ENCODE assay signal across 8 cellular contexts in genomic region chr14:51396222-51396815, GRCh38.
A peak's percentile ranks its signal among the peaks of the same experiment; 100 is the strongest.
DNase-seq lines count a peak whose midpoint lies in the region; ATAC-seq and TF ChIP-seq lines count a peak whose summit lies in the region.

No MANE protein-coding gene starts in this region.

- H3K9me3 ChIP-seq in heart right ventricle: no peaks in the 10 kb centered on the region

- peaks cover 10 to 51% (median 37%) of the 10 kb centered on the region in 9 donors for H3K4me1 ChIP-seq in heart right ventricle

- intact Hi-C loops in heart right ventricle (cut with DNase I): loop anchor here in 1 of 10 donors (5.0 kb wide), 1 partner anchor 51 kb away; no protein-coding TSS in a partner anchor

- no peaks in the 10 kb centered on the region for H3K36me3 ChIP-seq in heart right ventricle

- no peak overlapping the region for H3K4me3 Mint-ChIP-seq in WTC11

- CTCF ChIA-PET in WTC11 (lab: Charles Lee): no interaction called here

- ATAC-seq in WTC11 (no peak), heart right ventricle (peak; percentile 39 to 76 (median 50)), GM18517 (IDR thresholded peaks at IDR 0.05; ENCODE audit: unreplicated experiment) (no peak), HG03378 (IDR thresholded peaks at IDR 0.05; ENCODE audit: unreplicated experiment) (no peak)

- POLR2A ChIA-PET in WTC11 (lab: Charles Lee): interaction anchor here (0.7 kb wide), 1 partner anchor 256 kb away, joined by 3 read pairs; no protein-coding TSS in a partner anchor

- H3K27ac ChIP-seq in heart right ventricle (peak overlapping the region in 9 of 10 donors; percentile 54 to 91 (median 79)), skin epidermis (peak overlapping the region in 20 of 21 experiments; percentile 77 to 97 (median 87))

- 0 out of 2 replicates have a peak overlapping the region, but pooled peaks have one; percentile 28 for H3K27ac Mint-ChIP-seq in WTC11

- peaks cover 17% of the 10 kb centered on the region for H3K4me1 Mint-ChIP-seq in WTC11

- no peaks in the 10 kb centered on the region for H3K36me3 Mint-ChIP-seq in WTC11

- H3K4me3 ChIP-seq in heart right ventricle (no peak overlapping the region), skin epidermis (no peak overlapping the region)

- no peak for TF ChIP-seq CTCF in WTC11 (IDR thresholded peaks at IDR 0.05)
- no peak for TF ChIP-seq CTCF in heart right ventricle (IDR thresholded peaks at IDR 0.05)

- no peaks in the 10 kb centered on the region for H3K27me3 ChIP-seq in heart right ventricle

- WGBS in heart right ventricle, 2 donors: 52 to 69% methylated on average over 11 of the region's 11 CpGs

- H3K9me3 Mint-ChIP-seq in WTC11: no peaks in the 10 kb centered on the region

- H3K27me3 Mint-ChIP-seq in WTC11 (ENCODE audit: low read depth): no peaks in the 10 kb centered on the region

- DNase-seq in GM03348 (ENCODE audit: low spot score): peak; percentile 79
- DNase-seq in WTC11 (ENCODE audit: low spot score): no peak
- DNase-seq in heart right ventricle: peak; percentile 10 to 12
- no peak for DNase-seq in NK-92 treated with Interleukin-12 subunit alpha and Interleukin-12 subunit beta, amount 100 ng/mL, for 24 hours (lab: John Stamatoyannopoulos, UW)
- no peak for DNase-seq in NCI-H2107 (lab: John Stamatoyannopoulos, UW)

TF ChIP-seq in WTC11, 78 proteins besides CTCF, POLR2A, EP300 and RAD21:
- TF ChIP-seq ZNF512 (CRISPR knock-in tag; IDR thresholded peaks at IDR 0.05; ENCODE audit: borderline replicate concordance) (no peak), FOXJ3 (CRISPR knock-in tag; IDR thresholded peaks at IDR 0.05; ENCODE audit: borderline replicate concordance) (no peak), ZNF416 (CRISPR knock-in tag; IDR thresholded peaks at IDR 0.05) (no peak), ZNF263 (CRISPR knock-in tag; IDR thresholded peaks at IDR 0.05; ENCODE audit: low read depth) (no peak), NFE2L1 (CRISPR knock-in tag; IDR thresholded peaks at IDR 0.05) (no peak), ZNF671 (CRISPR knock-in tag; IDR thresholded peaks at IDR 0.05) (no peak), NR1H2 (CRISPR knock-in tag; IDR thresholded peaks at IDR 0.05) (no peak), CREM (CRISPR knock-in tag; IDR thresholded peaks at IDR 0.05) (no peak), ESRRA (CRISPR knock-in tag; IDR thresholded peaks at IDR 0.05; ENCODE audit: borderline replicate concordance) (no peak), AFF4 (CRISPR knock-in tag; IDR thresholded peaks at IDR 0.05; ENCODE audit: borderline replicate concordance) (no peak)
- TF ChIP-seq, protein P1, sequence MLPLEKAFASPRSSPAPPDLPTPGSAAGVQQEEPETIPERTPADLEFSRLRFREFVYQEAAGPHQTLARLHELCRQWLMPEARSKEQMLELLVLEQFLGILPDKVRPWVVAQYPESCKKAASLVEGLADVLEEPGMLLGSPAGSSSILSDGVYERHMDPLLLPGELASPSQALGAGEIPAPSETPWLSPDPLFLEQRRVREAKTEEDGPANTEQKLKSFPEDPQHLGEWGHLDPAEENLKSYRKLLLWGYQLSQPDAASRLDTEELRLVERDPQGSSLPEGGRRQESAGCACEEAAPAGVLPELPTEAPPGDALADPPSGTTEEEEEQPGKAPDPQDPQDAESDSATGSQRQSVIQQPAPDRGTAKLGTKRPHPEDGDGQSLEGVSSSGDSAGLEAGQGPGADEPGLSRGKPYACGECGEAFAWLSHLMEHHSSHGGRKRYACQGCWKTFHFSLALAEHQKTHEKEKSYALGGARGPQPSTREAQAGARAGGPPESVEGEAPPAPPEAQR (CRISPR knock-in tag; IDR thresholded peaks at IDR 0.05): no peak
- TF ChIP-seq, protein P2, sequence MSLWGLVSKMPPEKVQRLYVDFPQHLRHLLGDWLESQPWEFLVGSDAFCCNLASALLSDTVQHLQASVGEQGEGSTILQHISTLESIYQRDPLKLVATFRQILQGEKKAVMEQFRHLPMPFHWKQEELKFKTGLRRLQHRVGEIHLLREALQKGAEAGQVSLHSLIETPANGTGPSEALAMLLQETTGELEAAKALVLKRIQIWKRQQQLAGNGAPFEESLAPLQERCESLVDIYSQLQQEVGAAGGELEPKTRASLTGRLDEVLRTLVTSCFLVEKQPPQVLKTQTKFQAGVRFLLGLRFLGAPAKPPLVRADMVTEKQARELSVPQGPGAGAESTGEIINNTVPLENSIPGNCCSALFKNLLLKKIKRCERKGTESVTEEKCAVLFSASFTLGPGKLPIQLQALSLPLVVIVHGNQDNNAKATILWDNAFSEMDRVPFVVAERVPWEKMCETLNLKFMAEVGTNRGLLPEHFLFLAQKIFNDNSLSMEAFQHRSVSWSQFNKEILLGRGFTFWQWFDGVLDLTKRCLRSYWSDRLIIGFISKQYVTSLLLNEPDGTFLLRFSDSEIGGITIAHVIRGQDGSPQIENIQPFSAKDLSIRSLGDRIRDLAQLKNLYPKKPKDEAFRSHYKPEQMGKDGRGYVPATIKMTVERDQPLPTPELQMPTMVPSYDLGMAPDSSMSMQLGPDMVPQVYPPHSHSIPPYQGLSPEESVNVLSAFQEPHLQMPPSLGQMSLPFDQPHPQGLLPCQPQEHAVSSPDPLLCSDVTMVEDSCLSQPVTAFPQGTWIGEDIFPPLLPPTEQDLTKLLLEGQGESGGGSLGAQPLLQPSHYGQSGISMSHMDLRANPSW (CRISPR knock-in tag; conservative IDR thresholded peaks at IDR 0.05; ENCODE audit: low read depth): no peak

Comparison
In these comparisons a context has a peak if more than half of its experiments do, and no peak if none do; other contexts are left out.
1. DNase-seq: peak in GM03348 (single experiment) and heart right ventricle (2 of 2); none in WTC11 (single experiment), NK-92 treated with Interleukin-12 subunit alpha and Interleukin-12 subunit beta, amount 100 ng/mL, for 24 hours (single experiment) and NCI-H2107 (single experiment).
2. ATAC-seq: peak in heart right ventricle (8 of 8); none in WTC11 (single experiment), GM18517 (single experiment) and HG03378 (single experiment).